Comparison of ENCODE assay signal across 7 cellular contexts in genomic region chr19:19488041-19488874, GRCh38. TPM values are rescaled to one million over a fixed set of nuclear protein-coding genes. Genes with fewer than 3 reads are reported as not detected.
A peak's percentile ranks its signal among the peaks of the same experiment; 100 is the strongest.
DNase-seq lines count a peak whose midpoint lies in the region; TF ChIP-seq lines count a peak whose summit lies in the region.
"Had no signal": no experiment of that assay in that cellular context is flagged by ENCODE, and none has a peak within 500 bp of the region (broad histone marks: within the 10 kb centered on the region; RNA-seq: fewer than 3 reads in every experiment).

No MANE protein-coding gene starts in this region.

- H2BK5ac ChIP-seq in trophoblast cell (ENCODE audit: low read depth, low read length, poor library complexity) = peak overlapping the region; percentile 42

- peak overlapping the region; percentile 19 for H3K4ac ChIP-seq in trophoblast cell (ENCODE audit: low read depth, low read length)

- H3K4me1 ChIP-seq in Karpas-422 (ENCODE audit: low read length) (peaks cover 66% of the 10 kb centered on the region), trophoblast cell (ENCODE audit: control insufficient read depth in 1 of 2, insufficient read depth in 2 of 2, low read length in 2 of 2) (peaks cover 49 to 53% of the 10 kb centered on the region in 2 experiments)

- no peak overlapping the region for H3K4me3 Mint-ChIP-seq in dendritic cell treated with granulocyte-macrophage colony-stimulating factor and Interleukin-4, amounts not matched to agents 40 ng/mL and 50 ng/mL, for 4 days

- no peak overlapping the region for H2AK5ac ChIP-seq in trophoblast cell (ENCODE audit: low read length)

- peak overlapping the region; percentile 16 for H4K12ac ChIP-seq in trophoblast cell (ENCODE audit: low read depth, low read length)

- intact Hi-C loops in dendritic cell treated with granulocyte-macrophage colony-stimulating factor and Interleukin-4, amounts not matched to agents 40 ng/mL and 50 ng/mL, for 4 days (cut with micrococcal nuclease) = loop anchor here (2.0 to 5.0 kb wide), 2 partner anchors 41 to 341 kb away; no protein-coding TSS in a partner anchor

- peaks cover 15% of the 10 kb centered on the region for H3K79me1 ChIP-seq in trophoblast cell (ENCODE audit: low read length)

- H3K9me3 Mint-ChIP-seq in dendritic cell treated with granulocyte-macrophage colony-stimulating factor and Interleukin-4, amounts not matched to agents 40 ng/mL and 50 ng/mL, for 4 days = no peaks in the 10 kb centered on the region

- H3K36me3 ChIP-seq in Karpas-422 (ENCODE audit: insufficient read depth, low read length) = peaks cover 10% of the 10 kb centered on the region; the same call in 1 of the 2 replicates
- H3K36me3 ChIP-seq in trophoblast cell (ENCODE audit: control insufficient read depth in 1 of 2, insufficient read depth in 2 of 2, low read length in 2 of 2) = peaks cover 28 to 30% of the 10 kb centered on the region in 2 experiments

- peaks cover 65% of the 10 kb centered on the region for H3K36me3 Mint-ChIP-seq in dendritic cell treated with granulocyte-macrophage colony-stimulating factor and Interleukin-4, amounts not matched to agents 40 ng/mL and 50 ng/mL, for 4 days (ENCODE audit: low read depth)

- no peak for TF ChIP-seq CTCF in GM13977 (IDR thresholded peaks at IDR 0.05; ENCODE audit: extremely low read depth, insufficient read depth, missing control alignments)

- H3K4me3 ChIP-seq in Karpas-422 (ENCODE audit: low read length) (no peak overlapping the region), trophoblast cell (ENCODE audit: low read depth, low read length) (no peak overlapping the region)

- peak overlapping the region; percentile 44 for H2BK12ac ChIP-seq in trophoblast cell (ENCODE audit: low read length)

- no peaks in the 10 kb centered on the region for H3K9me2 ChIP-seq in Karpas-422 (replicated peaks; ENCODE audit: insufficient read depth, low read length)

- H2AFZ ChIP-seq in Karpas-422 (ENCODE audit: low read length) (no peak overlapping the region), trophoblast cell (ENCODE audit: insufficient read depth, low read length, poor library complexity) (no peak overlapping the region)

- peak overlapping the region; percentile 45 for H4K91ac ChIP-seq in trophoblast cell (ENCODE audit: low read depth, low read length)

- peak overlapping the region; percentile 31 for H3K18ac ChIP-seq in trophoblast cell (ENCODE audit: low read length)

- H3K27ac Mint-ChIP-seq in dendritic cell treated with granulocyte-macrophage colony-stimulating factor and Interleukin-4, amounts not matched to agents 40 ng/mL and 50 ng/mL, for 4 days = peak overlapping the region; percentile 88

- H4K20me1 ChIP-seq in Karpas-422 (ENCODE audit: insufficient read depth, low read depth, low read length) = peaks cover 5% of the 10 kb centered on the region; the same call in 1 of the 2 replicates

- no peak for DNase-seq in Karpas-422
- DNase-seq in trophoblast cell = peak in 1 of 2 donors; percentile 21
- DNase-seq in DMS 273 (lab: John Stamatoyannopoulos, UW; ENCODE audit: unreplicated experiment) = no peak
- DNase-seq in NOMO-1 (lab: John Stamatoyannopoulos, UW; ENCODE audit: unreplicated experiment in 2 of 2) = no peak
- DNase-seq in GM13977 (ENCODE audit: low spot score) = no peak

- no peak overlapping the region for H4K8ac ChIP-seq in trophoblast cell (ENCODE audit: low read depth, low read length)

- H3K27me3 Mint-ChIP-seq in dendritic cell treated with granulocyte-macrophage colony-stimulating factor and Interleukin-4, amounts not matched to agents 40 ng/mL and 50 ng/mL, for 4 days = no peaks in the 10 kb centered on the region

- H3K27ac ChIP-seq in Karpas-422 (ENCODE audit: low read length) = peak overlapping the region; percentile 74
- H3K27ac ChIP-seq in trophoblast cell (ENCODE audit: low read depth, low read length) = peak overlapping the region; percentile 81

- H3K27me3 ChIP-seq in Karpas-422 (ENCODE audit: low read length) = no peaks in the 10 kb centered on the region
- H3K27me3 ChIP-seq in trophoblast cell (ENCODE audit: insufficient read depth, low read length) = no peaks in the 10 kb centered on the region

- H3K9me3 ChIP-seq in Karpas-422 (ENCODE audit: low read length) = no peaks in the 10 kb centered on the region
- no peaks in the 10 kb centered on the region for H3K9me3 ChIP-seq in trophoblast cell (ENCODE audit: insufficient read depth, low read depth, low read length)

- WGBS in trophoblast cell (ENCODE audit: extremely low coverage, insufficient coverage, insufficient read length) = no CpG with 5 or more reads among the region's 18 CpGs

- peak overlapping the region; percentile 42 for H2BK120ac ChIP-seq in trophoblast cell (ENCODE audit: insufficient read depth, low read length, poor library complexity)

- H3K79me2 ChIP-seq in Karpas-422 (ENCODE audit: low read length) = peaks cover 82% of the 10 kb centered on the region
- H3K79me2 ChIP-seq in trophoblast cell (ENCODE audit: control insufficient read depth, insufficient read depth, low read length, poor library complexity) = peaks cover 16% of the 10 kb centered on the region

- in situ Hi-C loops in GM13977 (cut with MboI; ENCODE audit: low pct_unique_long_range_greater_than_20kb, low sequenced_read_pairs, unreplicated experiment) = loop anchor here (25.0 kb wide), 1 partner anchor 326 kb away; the partner anchor contains the start of gene MEF2B

- peaks cover 58% of the 10 kb centered on the region for H3K4me1 Mint-ChIP-seq in dendritic cell treated with granulocyte-macrophage colony-stimulating factor and Interleukin-4, amounts not matched to agents 40 ng/mL and 50 ng/mL, for 4 days (ENCODE audit: low read depth)

- H3K14ac ChIP-seq in trophoblast cell (ENCODE audit: low read length) = no peak overlapping the region

- H3K9ac ChIP-seq in Karpas-422 (ENCODE audit: low read length) (peak overlapping the region; percentile 50), trophoblast cell (ENCODE audit: low read length) (no peak overlapping the region)

- H3K4me2 ChIP-seq in Karpas-422 (ENCODE audit: low read depth, low read length, poor library complexity, severe bottlenecking) = peak overlapping the region; percentile 58
- H3K4me2 ChIP-seq in trophoblast cell (ENCODE audit: low read length) = no peak overlapping the region

- no peak overlapping the region for H3K23ac ChIP-seq in trophoblast cell (ENCODE audit: low read length)

RNA-seq across cellular contexts. Expression of gene TSSK6, which starts 27.1 kb away (rescaled TPM):
- total RNA-seq in Karpas-422 (2014; rRNA removed; shearing (Covaris generic); ENCODE audit: low replicate concordance) = 5.0 and 10.8 TPM in 2 replicates
- polyA plus RNA-seq in trophoblast cell (2013) = 1.1 and 1.4 TPM in 2 replicates

RNA-seq across cellular contexts. Expression of gene NDUFA13, which starts 27.8 kb away (rescaled TPM):
- total RNA-seq in Karpas-422 (2014; rRNA removed; shearing (Covaris generic); ENCODE audit: low replicate concordance) = 255 and 557 TPM in 2 replicates
- 160 and 164 TPM in 2 replicates for polyA plus RNA-seq in trophoblast cell (2013)

RNA-seq across cellular contexts. Expression of gene YJEFN3, which starts 40.5 kb away (rescaled TPM):
- total RNA-seq in Karpas-422 (2014; rRNA removed; shearing (Covaris generic); ENCODE audit: low replicate concordance) = 7.9 and 11.4 TPM in 2 replicates
- 4.5 and 4.6 TPM in 2 replicates for polyA plus RNA-seq in trophoblast cell (2013)

RNA-seq across cellular contexts. Expression of gene CILP2, which starts 49.8 kb away (rescaled TPM):
- total RNA-seq in Karpas-422 (2014; rRNA removed; shearing (Covaris generic); ENCODE audit: low replicate concordance) = 0.15 and 0.87 TPM in 2 replicates
- polyA plus RNA-seq in trophoblast cell (2013) = 0.52 and 0.56 TPM in 2 replicates
- total RNA-seq: glomerular endothelial cell had no signal
